ENCODE assay signal across 11 cellular contexts in the genomic region with DNA sequence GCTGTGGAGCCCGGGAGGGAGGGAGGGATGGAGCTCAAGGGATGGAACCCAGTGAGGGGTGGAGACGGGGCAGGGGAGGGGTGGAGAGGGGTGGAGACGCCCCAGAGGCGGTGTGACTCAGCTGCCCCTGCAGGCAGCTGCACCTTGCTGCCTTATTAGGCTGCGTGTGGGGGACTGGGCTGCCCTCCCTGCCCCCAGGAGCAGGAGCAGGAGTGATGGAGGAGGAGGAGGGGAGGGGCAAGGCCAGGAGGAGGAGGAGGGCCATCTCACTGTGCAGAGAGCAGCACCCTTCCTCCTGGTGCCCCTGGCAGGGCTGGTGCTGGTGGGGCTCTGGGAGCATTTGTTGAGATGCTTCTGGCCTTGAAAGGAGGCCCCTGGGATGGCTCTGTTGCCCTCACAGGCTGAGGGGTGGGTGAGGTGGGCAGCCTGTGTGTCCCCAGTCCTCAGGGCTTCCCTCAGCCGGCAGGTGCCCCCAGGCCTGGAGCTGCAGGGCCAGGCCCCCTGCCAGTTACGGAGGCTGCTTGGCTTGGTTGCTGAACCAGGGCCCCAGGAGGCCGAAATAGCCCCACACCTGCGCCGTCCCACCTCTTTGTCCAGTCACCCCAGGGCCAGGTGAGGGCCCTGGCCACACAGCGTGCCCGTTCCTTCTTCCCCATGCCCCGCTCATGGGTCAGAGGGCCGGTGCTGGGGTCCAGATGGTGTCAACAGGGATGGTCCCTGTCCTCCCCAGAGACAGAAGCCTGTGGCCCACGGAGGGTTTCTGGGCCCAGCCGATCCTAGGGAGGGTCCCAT. TPM values are rescaled to one million over a fixed set of nuclear protein-coding genes. Genes with fewer than 3 reads are reported as not detected.
DNase-seq lines count a peak whose midpoint lies in the region; ATAC-seq and TF ChIP-seq lines count a peak whose summit lies in the region.
"Had no signal": no experiment of that assay in that cellular context is flagged by ENCODE, and none has a peak within 500 bp of the region (broad histone marks: within the 10 kb centered on the region; RNA-seq: fewer than 3 reads in every experiment).

No MANE protein-coding gene starts in this region.

- H3K27me3 ChIP-seq in ovary: no peaks in the 10 kb centered on the region

- H3K36me3 ChIP-seq in ovary: no peaks in the 10 kb centered on the region

- H3K4me1 ChIP-seq in ovary (ENCODE audit: insufficient read depth): peaks cover 43% of the 10 kb centered on the region

- WGBS in ovary, 3 donors: 59 to 64% (median 59%) methylated on average over 16 of the region's 16 CpGs

- no peak for ATAC-seq in GM21619 (IDR thresholded peaks at IDR 0.05; ENCODE audit: unreplicated experiment)
- ATAC-seq: GM12878 had no signal

- no peak for TF ChIP-seq EP300 in ovary (IDR thresholded peaks at IDR 0.05)

- H3K4me3 ChIP-seq in ovary: no peak overlapping the region
- H3K4me3 ChIP-seq: GM12878 had no signal

- no peak for TF ChIP-seq POLR2A in ovary (IDR thresholded peaks at IDR 0.05)

- TF ChIP-seq CTCF in ovary (IDR thresholded peaks at IDR 0.05): no peak

- H3K9me3 ChIP-seq in ovary: no peaks in the 10 kb centered on the region

- intact Hi-C loops in ovary (cut with DNase I): loop anchor here in 1 of 4 donors (10.0 kb wide), 1 partner anchor 1856 kb away; the partner anchor contains the start of genes HRAS and LRRC56

- H3K27ac ChIP-seq in ovary: no peak overlapping the region

- DNase-seq in Daoy (ENCODE audit: low read depth) (peak; percentile 69), NCI-H526 (lab: John Stamatoyannopoulos, UW) (peak; percentile 61 to 91), fibroblast of gingiva (ENCODE audit: low read depth) (peak; percentile 54), ovary (peak; percentile 58 to 74 (median 60)), NCI-H524 (lab: John Stamatoyannopoulos, UW) (no peak), mucosa of gallbladder (ENCODE audit: low spot score) (no peak)
- DNase-seq in stimulated activated CD4-positive, alpha-beta T cell treated with anti-CD3 and anti-CD28 coated beads, Interleukin-15, amount 100 ng/mL, for 24 hours: no peak
- DNase-seq: activated CD8-positive, alpha-beta memory T cell treated with anti-CD3 and anti-CD28 coated beads, Interleukin-2, amount 50 U/mL, for 48 hours had no signal

RNA-seq across cellular contexts. Expression of gene TSSC4, which starts 9.5 kb away (rescaled TPM):
- total RNA-seq in Daoy (2014; rRNA removed; shearing (Covaris generic)): 50.1 and 73.7 TPM in 2 replicates
- total RNA-seq in ovary (10 to 100 TPM; 37.1 to 73.4 (median 49.4) TPM), mucosa of gallbladder (50.5 TPM)
- 10 to 100 TPM in 1 of 2 donors, 1 to 10 TPM in 1; 1.3 to 41.7 TPM for polyA plus RNA-seq in ovary

RNA-seq across cellular contexts. Expression of gene CD81, which starts 14.0 kb away (rescaled TPM):
- total RNA-seq in Daoy (2014; rRNA removed; shearing (Covaris generic)): 62.0 and 67.5 TPM in 2 replicates
- total RNA-seq in ovary (100 to 1,000 TPM; 206 to 723 (median 541) TPM), mucosa of gallbladder (746 TPM)
- polyA plus RNA-seq in ovary: 100 to 1,000 TPM; 365 to 661 TPM

RNA-seq across cellular contexts. Expression of gene TRPM5, which starts 53.2 kb away (rescaled TPM):
- total RNA-seq in Daoy (2014; rRNA removed; shearing (Covaris generic)): 0.11 TPM in 1 of 2 replicates, not detected in the other
- total RNA-seq in ovary: under 1 TPM in 2 of 7 donors, not detected in 5; 0.08 to 0.11 TPM
- polyA plus RNA-seq in ovary: under 1 TPM in 1 of 2 donors, not detected in 1; 0.05 TPM
- total RNA-seq in mucosa of gallbladder: 4.4 TPM
- total RNA-seq: GM12878 had no signal
- polyA plus RNA-seq: GM12878, liver had no signal

RNA-seq across cellular contexts. Expression of gene KCNQ1, which starts 53.7 kb away (rescaled TPM):
- 0.36 TPM in 1 of 2 replicates, not detected in the other for total RNA-seq in Daoy (2014; rRNA removed; shearing (Covaris generic))
- total RNA-seq in ovary: 1 to 10 TPM; 1.4 to 9.7 (median 3.8) TPM
- 10 to 100 TPM in 1 of 2 donors, 1 to 10 TPM in 1; 2.5 to 17.2 TPM for polyA plus RNA-seq in ovary
- 96.4 TPM for total RNA-seq in mucosa of gallbladder

Comparison
In these comparisons a context has a peak if more than half of its experiments do, and no peak if none do; other contexts are left out.
1. DNase-seq: peak in Daoy (single experiment), NCI-H526 (2 of 2), fibroblast of gingiva (single experiment) and ovary (5 of 5); none in NCI-H524 (0 of 2), stimulated activated CD4-positive, alpha-beta T cell treated with anti-CD3 and anti-CD28 coated beads, Interleukin-15, amount 100 ng/mL, for 24 hours (single experiment) and mucosa of gallbladder (single experiment).